1 cellular context compared by ENCODE assay signal in genomic region chr2:106582431-106583143, GRCh38.
A peak's percentile ranks its signal among the peaks of the same experiment; 100 is the strongest.
TF ChIP-seq lines count a peak whose summit lies in the region.

No MANE protein-coding gene starts in this region.

TF ChIP-seq in SK-N-SH, 30 proteins besides CTCF, POLR2A, EP300 and RAD21:
- TF ChIP-seq, protein P1, sequence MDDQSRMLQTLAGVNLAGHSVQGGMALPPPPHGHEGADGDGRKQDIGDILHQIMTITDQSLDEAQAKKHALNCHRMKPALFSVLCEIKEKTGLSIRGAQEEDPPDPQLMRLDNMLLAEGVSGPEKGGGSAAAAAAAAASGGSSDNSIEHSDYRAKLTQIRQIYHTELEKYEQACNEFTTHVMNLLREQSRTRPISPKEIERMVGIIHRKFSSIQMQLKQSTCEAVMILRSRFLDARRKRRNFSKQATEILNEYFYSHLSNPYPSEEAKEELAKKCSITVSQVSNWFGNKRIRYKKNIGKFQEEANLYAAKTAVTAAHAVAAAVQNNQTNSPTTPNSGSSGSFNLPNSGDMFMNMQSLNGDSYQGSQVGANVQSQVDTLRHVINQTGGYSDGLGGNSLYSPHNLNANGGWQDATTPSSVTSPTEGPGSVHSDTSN (IDR thresholded peaks at IDR 0.05): no peak
- TF ChIP-seq SIN3A (IDR thresholded peaks at IDR 0.05; ENCODE audit: borderline replicate concordance, low read depth, low read length): 0 out of 2 replicates have a peak, but pooled peaks have one; percentile 28
- peak; percentile 65 for TF ChIP-seq MXI1 (IDR thresholded peaks at IDR 0.05; ENCODE audit: low read depth, low read length)
- 0 out of 2 replicates have a peak, but pooled peaks have one; percentile 16 for TF ChIP-seq RCOR1 (IDR thresholded peaks at IDR 0.05; ENCODE audit: low read length)
- TF ChIP-seq CHD2 (IDR thresholded peaks at IDR 0.05; ENCODE audit: low read length, partially characterized antibody): peak; percentile 46
- TF ChIP-seq SMC3 (IDR thresholded peaks at IDR 0.05; ENCODE audit: low read depth, low read length): peak; percentile 93
